In genomic region chr1:167538657-167539056, GRCh38 we compare ENCODE assay signal across 15 cellular contexts. TPM values are rescaled to one million over a fixed set of nuclear protein-coding genes. Genes with fewer than 3 reads are reported as not detected.
DNase-seq lines count a peak whose midpoint lies in the region; ATAC-seq and TF ChIP-seq lines count a peak whose summit lies in the region.
"Had no signal": no experiment of that assay in that cellular context is flagged by ENCODE, and none has a peak within 500 bp of the region (broad histone marks: within the 10 kb centered on the region; RNA-seq: fewer than 3 reads in every experiment).

No MANE protein-coding gene starts in this region.

- no peak overlapping the region for H2BK5ac ChIP-seq in H9 (ENCODE audit: insufficient read length, low read length)

- no peaks in the 10 kb centered on the region; the same call in 1 of the 2 replicates for H3K27me3 Mint-ChIP-seq in H9 (ENCODE audit: low read depth)
- no peaks in the 10 kb centered on the region for H3K27me3 Mint-ChIP-seq in activated T-helper 17 cell treated with anti-CD3 and anti-CD28 coated beads, Interleukin-2, amount 50 U/mL, for 72 hours
- H3K27me3 Mint-ChIP-seq: naive thymus-derived CD4-positive, alpha-beta T cell; T-helper 17 cell had no signal

- H3K4me1 ChIP-seq in H9 (ENCODE audit: insufficient read depth, low read length) (no peaks in the 10 kb centered on the region), right cardiac atrium (ENCODE audit: control insufficient read depth, insufficient read depth, low read length) (peaks cover 2% of the 10 kb centered on the region)

- H3K14ac ChIP-seq in H9 (ENCODE audit: insufficient read depth, low read length), result no peak overlapping the region

- H2BK120ac ChIP-seq in H9 (ENCODE audit: low read depth, low read length, poor library complexity, severe bottlenecking), result no peak overlapping the region

- H3K56ac ChIP-seq in H9 (ENCODE audit: insufficient read length, low read depth, low read length), result no peak overlapping the region

- H4K8ac ChIP-seq in H9 (replicated peaks; ENCODE audit: insufficient read length, low read depth, low read length), result no peak overlapping the region

- H3K23ac ChIP-seq in H9 (ENCODE audit: insufficient read length, low read depth, low read length), result no peak overlapping the region

- H3K9me3 ChIP-seq in H9 (ENCODE audit: control insufficient read depth, low read depth, low read length) (no peaks in the 10 kb centered on the region), right cardiac atrium (ENCODE audit: control insufficient read depth, low read length) (no peaks in the 10 kb centered on the region)

- no peak overlapping the region for H2BK12ac ChIP-seq in H9 (ENCODE audit: insufficient read length, low read depth, low read length)

- H3K36me3 Mint-ChIP-seq in H9 (ENCODE audit: insufficient read depth in 1 of 3, low read depth in 3 of 3), result no peaks in the 10 kb centered on the region; a peak in 1 of 7 replicates
- peaks cover 8% of the 10 kb centered on the region for H3K36me3 Mint-ChIP-seq in activated T-helper 17 cell treated with anti-CD3 and anti-CD28 coated beads, Interleukin-2, amount 50 U/mL, for 72 hours (ENCODE audit: low read depth)
- H3K36me3 Mint-ChIP-seq: activated naive CD8-positive, alpha-beta T cell treated with anti-CD3 and anti-CD28 coated beads, Interleukin-2, amount 10 ng/mL, durations not matched to agents 7 days and 5 days had no signal

- H3K4me3 Mint-ChIP-seq in H9, result peak overlapping the region in 1 of 2 experiments; percentile 7; a peak in 1 of 5 replicates
- peak overlapping the region; percentile 43 for H3K4me3 Mint-ChIP-seq in activated T-helper 17 cell treated with anti-CD3 and anti-CD28 coated beads, Interleukin-2, amount 50 U/mL, for 72 hours
- H3K4me3 Mint-ChIP-seq: activated naive CD8-positive, alpha-beta T cell treated with anti-CD3 and anti-CD28 coated beads, Interleukin-2, amount 10 ng/mL, durations not matched to agents 7 days and 5 days; T-helper 17 cell had no signal

- H3K79me2 ChIP-seq in H9 (ENCODE audit: insufficient read depth, low read length), result no peaks in the 10 kb centered on the region

- no peak overlapping the region for H2BK20ac ChIP-seq in H9 (ENCODE audit: low read depth, low read length, poor library complexity, severe bottlenecking)

- H3K9me3 Mint-ChIP-seq in H9, result no peaks in the 10 kb centered on the region
- H3K9me3 Mint-ChIP-seq in activated T-helper 17 cell treated with anti-CD3 and anti-CD28 coated beads, Interleukin-2, amount 50 U/mL, for 72 hours, result no peaks in the 10 kb centered on the region
- H3K9me3 Mint-ChIP-seq: activated naive CD8-positive, alpha-beta T cell treated with anti-CD3 and anti-CD28 coated beads, Interleukin-2, amount 10 ng/mL, durations not matched to agents 7 days and 5 days had no signal

- no peak overlapping the region for H3K4ac ChIP-seq in H9 (ENCODE audit: low read depth, low read length)

- peak; percentile 58 for TF ChIP-seq CTCF in H9 (conservative IDR thresholded peaks at IDR 0.05)

- H2BK15ac ChIP-seq in H9 (ENCODE audit: low read depth, low read length), result no peak overlapping the region

- DNase-seq in EH (ENCODE audit: low read depth) (peak; percentile 27), H9 (peak; percentile 76), left lobe of liver (ENCODE audit: low spot score) (no peak), NCI-H526 treated with DMSO at 0.1 percent for 48 hours (lab: John Stamatoyannopoulos, UW) (no peak), right cardiac atrium (no peak), NCI-H2171 (lab: John Stamatoyannopoulos, UW) (no peak)
- no peak for DNase-seq in activated effector memory CD4-positive, alpha-beta T cell treated with Interleukin-2 at 50 U/mL for 16 hours
- DNase-seq: activated naive CD8-positive, alpha-beta T cell treated with anti-CD3 and anti-CD28 coated beads, Interleukin-2, amount 10 ng/mL, durations not matched to agents 7 days and 5 days; Calu3; cerebellar nuclear complex; naive thymus-derived CD4-positive, alpha-beta T cell; NCI-H1694 treated with DMSO at 0.1 percent for 48 hours; T-helper 17 cell had no signal

- peaks cover 11 to 12% of the 10 kb centered on the region in 2 experiments for H3K4me1 Mint-ChIP-seq in H9
- H3K4me1 Mint-ChIP-seq in activated T-helper 17 cell treated with anti-CD3 and anti-CD28 coated beads, Interleukin-2, amount 50 U/mL, for 72 hours, result peaks cover 19% of the 10 kb centered on the region

- no peak overlapping the region for H3K18ac ChIP-seq in H9 (ENCODE audit: insufficient read length, low read depth, low read length)

- H3K27ac ChIP-seq in H9 (ENCODE audit: insufficient read length, low read depth, low read length) (no peak overlapping the region), right cardiac atrium (ENCODE audit: low read length) (no peak overlapping the region)

- intact Hi-C loops in right cardiac atrium (cut with DNase I), result loop anchor here (10.0 kb wide), 6 partner anchors 84 to 654 kb away; no protein-coding TSS in a partner anchor

- no peak overlapping the region for H4K91ac ChIP-seq in H9 (ENCODE audit: insufficient read length, low read depth, low read length)

- H4K5ac ChIP-seq in H9 (ENCODE audit: insufficient read length, low read depth, low read length), result no peak overlapping the region

- no peak overlapping the region for H3K4me3 ChIP-seq in right cardiac atrium (ENCODE audit: low read length)

- no peak overlapping the region for H3K4me2 ChIP-seq in H9 (ENCODE audit: insufficient read depth, insufficient read length, low read length)

- no peak for ATAC-seq in activated T-helper 17 cell treated with anti-CD3 and anti-CD28 coated beads, Interleukin-2, amount 50 U/mL, for 72 hours (replicated peaks)
- ATAC-seq in left lobe of liver, result peak; percentile 55
- ATAC-seq in right cardiac atrium, result no peak
- ATAC-seq: naive thymus-derived CD4-positive, alpha-beta T cell; T-helper 17 cell had no signal

- H3K23me2 ChIP-seq in H9 (ENCODE audit: insufficient read length, low read depth, low read length, poor library complexity, severe bottlenecking), result no peaks in the 10 kb centered on the region

- H3K9ac ChIP-seq in H9 (ENCODE audit: extremely low read depth, insufficient read length, low read length), result no peak overlapping the region

- no CpG with 5 or more reads among the region's 5 CpGs for WGBS in H9 (ENCODE audit: extremely low coverage, insufficient read length, low lambda C conversion rate)
- WGBS in right cardiac atrium, result 47% methylated on average over 5 of the region's 5 CpGs

- H3K27ac Mint-ChIP-seq in H9, result no peak overlapping the region
- H3K27ac Mint-ChIP-seq in activated T-helper 17 cell treated with anti-CD3 and anti-CD28 coated beads, Interleukin-2, amount 50 U/mL, for 72 hours, result no peak overlapping the region
- H3K27ac Mint-ChIP-seq: activated naive CD8-positive, alpha-beta T cell treated with anti-CD3 and anti-CD28 coated beads, Interleukin-2, amount 10 ng/mL, durations not matched to agents 7 days and 5 days had no signal

- H3K27me3 ChIP-seq in H9 (ENCODE audit: insufficient read depth, low read length) (no peaks in the 10 kb centered on the region), right cardiac atrium (ENCODE audit: control insufficient read depth, insufficient read depth) (no peaks in the 10 kb centered on the region)

- H2AK5ac ChIP-seq in H9 (ENCODE audit: insufficient read length, low read length), result no peak overlapping the region

- no peaks in the 10 kb centered on the region for H3K79me1 ChIP-seq in H9 (ENCODE audit: insufficient read depth, low read depth, low read length, poor library complexity, severe bottlenecking)

- H4K20me1 ChIP-seq in H9 (ENCODE audit: control insufficient read depth, insufficient read depth, insufficient read length), result no peaks in the 10 kb centered on the region

- H3T11ph ChIP-seq in H9 (ENCODE audit: low read length), result no peak overlapping the region

- H2AFZ ChIP-seq in H9 (ENCODE audit: low read length), result no peak overlapping the region

RNA-seq across cellular contexts. Expression of gene CREG1, which starts 14.9 kb away (rescaled TPM):
- total RNA-seq in H9 (2021) (19.8 and 20.6 TPM in 2 replicates), left lobe of liver (89.7 TPM), right cardiac atrium (10 to 100 TPM; 82.7 to 97.4 (median 93.5) TPM)
- total RNA-seq in activated T-helper 17 cell treated with anti-CD3 and anti-CD28 coated beads, Interleukin-2, amount 50 U/mL, for 72 hours, result 10 to 100 TPM; 10.8 to 13.2 TPM
- 64.6 TPM for polyA plus RNA-seq in right cardiac atrium

RNA-seq across cellular contexts. Expression of gene CD247, which starts 20.3 kb away (rescaled TPM):
- total RNA-seq in H9 (2021) (0.90 and 1.2 TPM in 2 replicates), left lobe of liver (0.65 TPM), right cardiac atrium (1 to 10 TPM in 2 of 4 donors, under 1 TPM in 2; 0.32 to 1.5 (median 0.84) TPM)
- 100 to 1,000 TPM; 168 to 217 TPM for total RNA-seq in activated T-helper 17 cell treated with anti-CD3 and anti-CD28 coated beads, Interleukin-2, amount 50 U/mL, for 72 hours
- polyA plus RNA-seq in right cardiac atrium, result 0.43 TPM
- total RNA-seq: kidney epithelial cell had no signal

Comparison
In these comparisons a context has a peak if more than half of its experiments do, and no peak if none do; other contexts are left out.
1. DNase-seq: peak in EH (single experiment) and H9 (single experiment); none in left lobe of liver (single experiment), NCI-H526 treated with DMSO at 0.1 percent for 48 hours (single experiment), right cardiac atrium (0 of 3), activated effector memory CD4-positive, alpha-beta T cell treated with Interleukin-2 at 50 U/mL for 16 hours (single experiment) and NCI-H2171 (single experiment).
2. RNA of gene CD247, which starts 20.3 kb away (total RNA-seq): 168 to 217 TPM in activated T-helper 17 cell treated with anti-CD3 and anti-CD28 coated beads, Interleukin-2, amount 50 U/mL, for 72 hours; 0.90 to 1.2 TPM in H9, 0.32 to 1.5 TPM in right cardiac atrium and 0.65 TPM in left lobe of liver (single experiment); every median in the first group is over 10 times any median in the second.